Comparison of ENCODE assay signal across 14 cellular contexts in the genomic region with DNA sequence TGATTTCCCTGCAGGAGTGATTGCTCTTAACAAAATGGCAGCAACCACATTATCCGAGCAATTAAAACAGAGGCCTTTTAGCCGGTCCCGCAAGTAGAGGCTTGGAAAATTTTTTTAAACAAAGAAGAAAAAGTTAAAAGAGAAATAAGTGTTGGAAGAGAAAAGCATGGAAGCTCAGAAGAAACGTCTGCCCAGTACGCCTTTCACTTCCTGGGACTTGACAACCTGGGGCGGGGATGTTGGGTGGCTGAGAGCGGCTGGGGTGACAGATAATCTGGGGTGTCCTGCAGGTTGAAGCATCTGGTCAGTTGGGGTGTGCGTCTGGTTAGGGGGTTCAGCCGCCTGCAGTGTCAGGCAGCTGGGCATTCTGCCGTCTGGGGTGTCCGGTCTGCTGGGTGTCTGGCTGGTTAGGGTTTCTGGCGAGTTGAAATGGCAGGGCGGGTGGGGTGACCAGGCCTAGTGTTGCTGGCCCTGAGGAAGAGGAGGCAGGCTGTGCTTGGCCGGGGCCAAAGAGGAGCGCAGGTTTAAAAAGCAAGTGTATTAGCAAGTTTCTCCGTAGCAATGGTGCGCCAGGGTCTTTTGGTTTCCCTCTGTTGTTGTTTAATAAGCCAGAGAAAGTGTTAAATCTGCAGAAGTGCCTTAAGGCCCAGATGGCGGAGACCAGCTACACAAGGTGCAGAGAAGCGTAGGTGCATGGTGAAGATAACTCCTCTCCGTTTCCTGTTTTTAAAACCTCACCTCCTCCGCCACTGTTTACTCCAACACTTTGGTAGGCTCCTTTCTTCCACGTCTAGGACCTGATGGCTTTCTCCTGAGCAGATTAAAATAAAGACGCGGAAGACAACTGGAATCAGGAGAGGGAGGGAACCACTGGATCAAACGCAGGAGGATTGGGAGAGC. TPM values are rescaled to one million over a fixed set of nuclear protein-coding genes. Genes with fewer than 3 reads are reported as not detected.
A peak's percentile ranks its signal among the peaks of the same experiment; 100 is the strongest.
DNase-seq lines count a peak whose midpoint lies in the region; ATAC-seq, FAIRE-seq and TF ChIP-seq lines count a peak whose summit lies in the region.
"Had no signal": no experiment of that assay in that cellular context is flagged by ENCODE, and none has a peak within 500 bp of the region (broad histone marks: within the 10 kb centered on the region; RNA-seq: fewer than 3 reads in every experiment).

No MANE protein-coding gene starts in this region.

- TF ChIP-seq EP300 in HepG2 (IDR thresholded peaks at IDR 0.05; ENCODE audit: low read depth in 2 of 2, low read length in 2 of 2) (no peak), HepG2 (CRISPR knock-in tag; IDR thresholded peaks at IDR 0.05; ENCODE audit: borderline replicate concordance) (no peak)

- H4K20me1 ChIP-seq in HepG2 (ENCODE audit: insufficient read depth, low read length) (no peaks in the 10 kb centered on the region), astrocyte (ENCODE audit: insufficient read depth, low read length) (peaks cover 3% of the 10 kb centered on the region)
- H4K20me1 ChIP-seq: BLaER1 had no signal

- H3K9me3 ChIP-seq in right lobe of liver, result no peaks in the 10 kb centered on the region
- no peaks in the 10 kb centered on the region for H3K9me3 ChIP-seq in HepG2 (ENCODE audit: low read length)
- H3K9me3 ChIP-seq in astrocyte (ENCODE audit: insufficient read depth, low read depth, low read length), result peaks cover 2% of the 10 kb centered on the region
- H3K9me3 ChIP-seq in muscle layer of duodenum (ENCODE audit: control insufficient read depth in 1 of 2, low read length in 2 of 2), result no peaks in the 10 kb centered on the region
- H3K9me3 ChIP-seq in aorta (ENCODE audit: control insufficient read depth, low read length), result no peaks in the 10 kb centered on the region
- H3K9me3 ChIP-seq: MG63 had no signal

- peaks cover 90% of the 10 kb centered on the region for H3K27me3 Mint-ChIP-seq in astrocyte (ENCODE audit: low read depth, unreplicated experiment)

- H3K4me1 Mint-ChIP-seq in astrocyte (ENCODE audit: low read depth, unreplicated experiment), result no peaks in the 10 kb centered on the region

- H3K36me3 ChIP-seq in right lobe of liver (no peaks in the 10 kb centered on the region), HepG2 (replicated peaks in 1 of 2; ENCODE audit: control insufficient read depth in 1 of 2, insufficient read depth in 2 of 2, low read length in 2 of 2) (no peaks in the 10 kb centered on the region), astrocyte (ENCODE audit: insufficient read depth, low read length) (no peaks in the 10 kb centered on the region), muscle layer of duodenum (ENCODE audit: control insufficient read depth in 1 of 2, insufficient read depth in 2 of 2, low read length in 2 of 2) (no peaks in the 10 kb centered on the region), aorta (ENCODE audit: control insufficient read depth in 1 of 2, insufficient read depth in 2 of 2, low read length in 1 of 2) (no peaks in the 10 kb centered on the region)
- H3K36me3 ChIP-seq: BLaER1, MG63 had no signal

- H3K27ac Mint-ChIP-seq in astrocyte (ENCODE audit: unreplicated experiment), result peak overlapping the region; percentile 66
- H3K27ac Mint-ChIP-seq: immature natural killer cell had no signal

- H3K79me2 ChIP-seq in HepG2 (ENCODE audit: insufficient read depth, low read length), result no peaks in the 10 kb centered on the region
- no peaks in the 10 kb centered on the region for H3K79me2 ChIP-seq in astrocyte (ENCODE audit: insufficient read depth, low read length)

- DNase-seq in right lobe of liver (no peak), HepG2 (ENCODE audit: low spot score) (no peak), astrocyte (ENCODE audit: low read depth) (no peak), aorta (no peak), DMS 273 treated with DMSO at 0.1 percent for 48 hours (lab: John Stamatoyannopoulos, UW) (no peak)
- DNase-seq: GF-D8, immature natural killer cell, MG63, PC-3, T-helper 9 cell had no signal

- in situ Hi-C loops in HepG2 (cut with HindIII; ENCODE audit: extremely low pct_ligation_motif_present, low pct_unique_long_range_greater_than_20kb), result no loop called here

- H3K27ac ChIP-seq in right lobe of liver (peak overlapping the region; percentile 37 to 53 (median 47)), HepG2 (ENCODE audit: extremely low read length, insufficient read depth, low read length) (no peak overlapping the region), astrocyte (ENCODE audit: low read depth, low read length) (no peak overlapping the region), muscle layer of duodenum (ENCODE audit: low read length) (peak overlapping the region; percentile 96), aorta (ENCODE audit: low read depth in 1 of 2, low read length in 2 of 2) (peak overlapping the region; percentile 43 to 98)
- H3K27ac ChIP-seq: BLaER1 had no signal

- no TSS peak for BruUV-seq in HepG2 (replicated peaks; lab: Mats Ljungman, UMichigan)

- 13% methylated on average over 23 of the region's 25 CpGs for WGBS in right lobe of liver (ENCODE audit: insufficient coverage, low coverage, low lambda C conversion rate, missing lambda C conversion rate)
- WGBS in HepG2 (ENCODE audit: low lambda C conversion rate), result 62% methylated on average over 25 of the region's 25 CpGs
- WGBS in aorta, 2 donors, result 59 to 77% methylated on average over 25 of the region's 25 CpGs

- intact Hi-C loops in right lobe of liver (cut with DNase I) (no loop called here), HepG2 (cut with micrococcal nuclease; ENCODE audit: unreplicated experiment) (no loop called here), aorta (cut with DNase I) (loop anchor here in 1 of 2 donors (5.0 kb wide), 1 partner anchor 223 kb away; no protein-coding TSS in a partner anchor)

- H3K4me2 ChIP-seq in HepG2 (ENCODE audit: low read depth, low read length) (no peak overlapping the region), astrocyte (ENCODE audit: low read length) (no peak overlapping the region)
- H3K4me2 ChIP-seq: BLaER1 had no signal

- peaks cover 5% of the 10 kb centered on the region for H3K36me3 Mint-ChIP-seq in astrocyte (ENCODE audit: low read depth, unreplicated experiment)

- H3K9ac ChIP-seq in HepG2 (ENCODE audit: insufficient read depth, low read depth, low read length) (no peak overlapping the region), astrocyte (ENCODE audit: low read length) (no peak overlapping the region)
- H3K9ac ChIP-seq: BLaER1 had no signal

- H3K9me3 Mint-ChIP-seq in astrocyte (ENCODE audit: unreplicated experiment), result peaks cover 57% of the 10 kb centered on the region

- H3K4me3 Mint-ChIP-seq in astrocyte (ENCODE audit: unreplicated experiment), result no peak overlapping the region
- H3K4me3 Mint-ChIP-seq: immature natural killer cell had no signal

- no peak for TF ChIP-seq POLR2A in right lobe of liver (IDR thresholded peaks at IDR 0.05)
- no peak for TF ChIP-seq POLR2A in HepG2 (IDR thresholded peaks at IDR 0.05; ENCODE audit: insufficient read depth in 1 of 2, low read depth in 2 of 2, low read length in 2 of 2)

- POLR2A ChIA-PET in HepG2 (lab: Yijun Ruan, JAX), result no interaction called here

- peak overlapping the region in 2 of 3 donors; percentile 7 to 11 for H3K4me3 ChIP-seq in right lobe of liver
- no peak overlapping the region for H3K4me3 ChIP-seq in HepG2 (replicated peaks in 1 of 3; ENCODE audit: insufficient read depth in 1 of 3, low read depth in 2 of 3, low read length in 3 of 3)
- no peak overlapping the region for H3K4me3 ChIP-seq in astrocyte (ENCODE audit: insufficient read depth, low read depth, low read length)
- peak overlapping the region; percentile 84 to 93 for H3K4me3 ChIP-seq in muscle layer of duodenum (ENCODE audit: low read depth in 1 of 2, low read length in 2 of 2)
- H3K4me3 ChIP-seq in aorta (ENCODE audit: low read length in 2 of 2), result peak overlapping the region in 1 of 2 donors; percentile 97
- H3K4me3 ChIP-seq: BLaER1, MG63 had no signal

- CTCF ChIA-PET in HepG2 (lab: Yijun Ruan, JAX; ENCODE audit: low intra/inter-chr PET ratio, low total read pairs), result no interaction called here

- no peak for TF ChIP-seq CTCF in right lobe of liver (IDR thresholded peaks at IDR 0.05)
- TF ChIP-seq CTCF in HepG2 (CRISPR knock-in tag; IDR thresholded peaks at IDR 0.05), result no peak
- TF ChIP-seq CTCF in astrocyte (IDR thresholded peaks at IDR 0.05; ENCODE audit: insufficient read depth, low read depth, low read length), result no peak

- H2AFZ ChIP-seq in HepG2 (ENCODE audit: low read length) (no peak overlapping the region), astrocyte (ENCODE audit: low read depth, low read length) (no peak overlapping the region)

- FAIRE-seq in HepG2 (lab: Jason Lieb, UNC) (no peak), astrocyte (lab: Jason Lieb, UNC) (no peak)

- no peak for TF ChIP-seq RAD21 in HepG2 (CRISPR knock-in tag; IDR thresholded peaks at IDR 0.05)

- H3K27me3 ChIP-seq in right lobe of liver (peaks cover 13 to 60% of the 10 kb centered on the region in 2 donors), HepG2 (ENCODE audit: control insufficient read depth in 1 of 2, insufficient read depth in 2 of 2, low read length in 2 of 2) (peaks cover 16 to 81% of the 10 kb centered on the region in 2 experiments), astrocyte (ENCODE audit: insufficient read depth, low read length) (peaks cover 93% of the 10 kb centered on the region), muscle layer of duodenum (ENCODE audit: low read depth, low read length) (peaks cover 71% of the 10 kb centered on the region), aorta (ENCODE audit: control insufficient read depth in 1 of 2, insufficient read depth in 2 of 2, low read length in 1 of 2) (no peaks in the 10 kb centered on the region)
- H3K27me3 ChIP-seq: MG63 had no signal

- ATAC-seq in right lobe of liver (no peak), HepG2 (no peak), aorta (ENCODE audit: low FRiP score) (no peak), HG03457 (IDR thresholded peaks at IDR 0.05; ENCODE audit: unreplicated experiment) (no peak), GM21423 (IDR thresholded peaks at IDR 0.05; ENCODE audit: unreplicated experiment) (no peak)
- ATAC-seq: PC-3 had no signal

- H3K4me1 ChIP-seq in right lobe of liver, result peaks cover 0 to 15% (median 0%) of the 10 kb centered on the region in 4 donors
- H3K4me1 ChIP-seq in HepG2 (ENCODE audit: insufficient read depth, low read length), result no peaks in the 10 kb centered on the region
- peaks cover 11% of the 10 kb centered on the region for H3K4me1 ChIP-seq in astrocyte (ENCODE audit: insufficient read depth, low read length)
- H3K4me1 ChIP-seq in muscle layer of duodenum (ENCODE audit: control insufficient read depth in 1 of 2, insufficient read depth in 2 of 2, low read length in 2 of 2), result peaks cover 0 to 22% of the 10 kb centered on the region in 2 donors
- H3K4me1 ChIP-seq in aorta (ENCODE audit: control insufficient read depth in 1 of 2, insufficient read depth in 2 of 2, low read length in 2 of 2), result no peaks in the 10 kb centered on the region

RNA-seq across cellular contexts. Expression of gene HAND2, which starts 5.6 kb away (rescaled TPM):
- total RNA-seq in right lobe of liver, result 10 to 100 TPM in 1 of 6 experiments, 1 to 10 TPM in 5; 2.1 to 11.2 (median 6.2) TPM
- not detected in 2 replicates for total RNA-seq in HepG2 (2016; rRNA removed; fragmentation: Illumina TruSeq; extraction: Trizol)
- total RNA-seq in HepG2 (2016; cell fraction: cytosol; rRNA removed; fragmentation: Illumina TruSeq; extraction: Trizol; ENCODE audit: low read depth), result not detected in 2 replicates
- total RNA-seq in HepG2 (2016; cell fraction: insoluble cytoplasmic fraction; rRNA removed; fragmentation: Illumina TruSeq; extraction: Trizol), result not detected in 2 replicates
- total RNA-seq in HepG2 (2016; cell fraction: membrane; rRNA removed; fragmentation: Illumina TruSeq; extraction: Trizol), result not detected in 2 replicates
- total RNA-seq in HepG2 (2016; cell fraction: nucleus; rRNA removed; fragmentation: Illumina TruSeq; extraction: Trizol), result not detected in 2 replicates
- not detected in 2 replicates for polyA plus RNA-seq in HepG2 (2011; rRNA removed)
- polyA plus RNA-seq in HepG2 (2011; cell fraction: cytosol; rRNA removed), result not detected in 2 replicates
- polyA plus RNA-seq in HepG2 (2011; cell fraction: nucleus; rRNA removed), result not detected in 2 replicates
- not detected in 2 replicates for polyA plus RNA-seq in HepG2 (2012)
- not detected in 2 replicates for polyA plus RNA-seq in HepG2 (2016; cell fraction: cytosol; fragmentation: Illumina TruSeq; extraction: Trizol; ENCODE audit: low read depth)
- not detected in 2 replicates for polyA plus RNA-seq in HepG2 (2016; cell fraction: insoluble cytoplasmic fraction; fragmentation: Illumina TruSeq; extraction: Trizol; ENCODE audit: low read depth)
- not detected in 2 replicates for polyA plus RNA-seq in HepG2 (2016; cell fraction: membrane; fragmentation: Illumina TruSeq; extraction: Trizol; ENCODE audit: low read depth)
- polyA plus RNA-seq in HepG2 (2016; cell fraction: nucleus; fragmentation: Illumina TruSeq; extraction: Trizol; ENCODE audit: insufficient read depth, low read depth), result not detected in 2 replicates
- not detected in 2 replicates for polyA minus RNA-seq in HepG2 (2011; rRNA and poly(A)+ RNA removed; ENCODE audit: low replicate concordance)
- polyA minus RNA-seq in HepG2 (2011; cell fraction: cytosol; rRNA and poly(A)+ RNA removed), result not detected in 2 replicates
- not detected in 2 replicates for polyA minus RNA-seq in HepG2 (2011; cell fraction: nucleus; rRNA and poly(A)+ RNA removed)
- not detected in 2 replicates for total RNA-seq in astrocyte
- 10 to 100 TPM in 1 of 2 donors, 1 to 10 TPM in 1; 5.2 to 19.5 TPM for total RNA-seq in aorta
- polyA plus RNA-seq in aorta, result 10 to 100 TPM; 17.0 to 36.7 TPM
- total RNA-seq: PC-3 had no signal
- polyA plus RNA-seq: immature natural killer cell had no signal

Comparison
In these comparisons a context has a peak if more than half of its experiments do, and no peak if none do; other contexts are left out.
1. H3K27ac ChIP-seq: peak in right lobe of liver (3 of 3), muscle layer of duodenum (single experiment) and aorta (2 of 2); none in HepG2 (single experiment) and astrocyte (single experiment).
2. H3K4me3 ChIP-seq: peak in right lobe of liver (2 of 3) and muscle layer of duodenum (2 of 2); none in HepG2 (0 of 3) and astrocyte (single experiment).